22 cellular contexts compared by ENCODE assay signal in the genomic region with DNA sequence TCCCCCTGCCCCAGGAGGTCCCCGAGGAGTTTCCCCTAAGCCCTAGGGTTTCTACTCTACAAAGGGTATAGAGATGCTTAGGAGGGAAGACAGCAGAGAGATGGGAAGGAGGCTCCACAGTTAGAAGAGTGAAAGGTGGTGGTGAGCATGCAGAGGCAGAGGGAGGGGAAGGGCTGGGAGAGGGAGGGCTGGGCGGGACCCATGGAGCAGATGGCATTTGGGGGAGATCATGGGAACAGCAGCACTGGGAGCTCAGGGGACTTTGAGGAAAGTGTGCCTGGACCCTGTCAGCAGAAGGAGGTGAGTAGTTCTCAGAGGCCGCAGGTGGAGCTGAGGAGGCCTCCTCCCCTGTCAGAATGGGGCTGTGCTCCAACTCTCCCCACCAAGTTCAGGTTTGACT. TPM values are rescaled to one million over a fixed set of nuclear protein-coding genes. Genes with fewer than 3 reads are reported as not detected.
DNase-seq lines count a peak whose midpoint lies in the region; ATAC-seq and TF ChIP-seq lines count a peak whose summit lies in the region.
"Had no signal": no experiment of that assay in that cellular context is flagged by ENCODE, and none has a peak within 500 bp of the region (broad histone marks: within the 10 kb centered on the region; RNA-seq: fewer than 3 reads in every experiment).

No MANE protein-coding gene starts in this region.

- no peaks in the 10 kb centered on the region for H3K36me3 ChIP-seq in right atrium auricular region
- H3K36me3 ChIP-seq in WERI-Rb-1: peaks cover 3% of the 10 kb centered on the region; the same call in 1 of the 2 replicates
- H3K36me3 ChIP-seq in iPS-15b (ENCODE audit: control insufficient read depth, insufficient read depth, low read length): no peaks in the 10 kb centered on the region
- H3K36me3 ChIP-seq: BE2C, SJCRH30 had no signal

- ATAC-seq in Right ventricle myocardium superior (ENCODE audit: poor library complexity) (no peak), GM19452 (IDR thresholded peaks at IDR 0.05; ENCODE audit: unreplicated experiment) (no peak)

- peaks cover 0 to 11% of the 10 kb centered on the region in 2 donors for H3K4me1 ChIP-seq in right atrium auricular region
- H3K4me1 ChIP-seq in iPS-15b (ENCODE audit: control insufficient read depth, insufficient read depth, low read length): no peaks in the 10 kb centered on the region
- H3K4me1 ChIP-seq: BE2C, SJCRH30 had no signal

- H3K4me3 ChIP-seq in right atrium auricular region: no peak overlapping the region
- peak overlapping the region; percentile 55 for H3K4me3 ChIP-seq in WERI-Rb-1 (ENCODE audit: low read depth, low read length)
- H3K4me3 ChIP-seq in iPS-15b (ENCODE audit: low read depth, low read length): peak overlapping the region; percentile 45
- H3K4me3 ChIP-seq: SJCRH30 had no signal

- intact Hi-C loops in Right ventricle myocardium superior (cut with DNase I): no loop called here

- H3K27me3 ChIP-seq in right atrium auricular region (peaks cover 16 to 18% of the 10 kb centered on the region in 2 donors), WERI-Rb-1 (ENCODE audit: insufficient read depth, low read depth, severe bottlenecking) (no peaks in the 10 kb centered on the region), iPS-15b (ENCODE audit: control insufficient read depth, insufficient read depth, low read length) (peaks cover 65% of the 10 kb centered on the region)

- DNase-seq in Right ventricle myocardium superior (peak; percentile 7), right atrium auricular region (ENCODE audit: low spot score) (no peak), WERI-Rb-1 (peak; percentile 59), LoVo (ENCODE audit: low spot score) (no peak), DMS153 treated with DMSO at 0.1 percent for 48 hours (lab: John Stamatoyannopoulos, UW; ENCODE audit: unreplicated experiment) (no peak)
- DNase-seq: BE2C; CD4-positive, CD25-positive, alpha-beta regulatory T cell; DMS 273 treated with DMSO at 0.1 percent for 48 hours; GDM1; Kasumi-1; MM.1S; NCI-H1092; NCI-H1436 treated with DMSO at 0.1 percent for 48 hours; NCI-H2029 treated with DMSO at 0.1 percent for 48 hours; SJCRH30 had no signal

- no peak overlapping the region for H3K9ac ChIP-seq in iPS-15b (ENCODE audit: low read depth, low read length)

- no peak overlapping the region for H3K27ac ChIP-seq in right atrium auricular region
- H3K27ac ChIP-seq in WERI-Rb-1: peak overlapping the region; percentile 75
- H3K27ac ChIP-seq: SJCRH30 had no signal

- TF ChIP-seq CTCF in right atrium auricular region (IDR thresholded peaks at IDR 0.05): no peak
- no peak for TF ChIP-seq CTCF in WERI-Rb-1 (IDR thresholded peaks at IDR 0.05; ENCODE audit: low read depth, low read length)

- H3K9me3 ChIP-seq in right atrium auricular region (no peaks in the 10 kb centered on the region), WERI-Rb-1 (ENCODE audit: severe bottlenecking) (no peaks in the 10 kb centered on the region), iPS-15b (ENCODE audit: control insufficient read depth, insufficient read depth, low read length) (no peaks in the 10 kb centered on the region)
- H3K9me3 ChIP-seq: BE2C, SJCRH30 had no signal

RNA-seq across cellular contexts. Expression of gene OTOP3, which starts 0.7 kb away (rescaled TPM):
- total RNA-seq in Right ventricle myocardium superior (not detected), right atrium auricular region (not detected)
- total RNA-seq: A172; CD4-positive, CD25-positive, alpha-beta regulatory T cell; Daoy; H4; HT-29; NCI-H460; SJCRH30 had no signal

RNA-seq across cellular contexts. Expression of gene OTOP2, which starts 11.0 kb away (rescaled TPM):
- not detected for total RNA-seq in Right ventricle myocardium superior
- total RNA-seq in right atrium auricular region: not detected
- total RNA-seq: A172; CD4-positive, CD25-positive, alpha-beta regulatory T cell; Daoy; H4; HT-29; NCI-H460; SJCRH30 had no signal

RNA-seq across cellular contexts. Expression of gene USH1G, which starts 12.0 kb away (rescaled TPM):
- not detected for total RNA-seq in Right ventricle myocardium superior
- under 1 TPM; 0.20 to 0.22 TPM for total RNA-seq in right atrium auricular region
- total RNA-seq: CD4-positive, CD25-positive, alpha-beta regulatory T cell; Daoy; HT-29; NCI-H460 had no signal

RNA-seq across cellular contexts. Expression of gene HID1, which starts 37.5 kb away (rescaled TPM):
- 9.0 TPM for total RNA-seq in Right ventricle myocardium superior
- 10 to 100 TPM; 10.6 to 11.7 TPM for total RNA-seq in right atrium auricular region

RNA-seq across cellular contexts. Expression of gene FADS6, which starts 41.6 kb away (rescaled TPM):
- total RNA-seq in Right ventricle myocardium superior (not detected), right atrium auricular region (not detected)
- total RNA-seq: A172; CD4-positive, CD25-positive, alpha-beta regulatory T cell; Daoy; H4; HT-29; NCI-H460; SJCRH30 had no signal

Comparison
In these comparisons a context has a peak if more than half of its experiments do, and no peak if none do; other contexts are left out.
1. DNase-seq: peak in Right ventricle myocardium superior (single experiment) and WERI-Rb-1 (single experiment); none in right atrium auricular region (single experiment), LoVo (single experiment) and DMS153 treated with DMSO at 0.1 percent for 48 hours (single experiment).
2. H3K4me3 ChIP-seq: peak in WERI-Rb-1 (single experiment) and iPS-15b (single experiment); none in right atrium auricular region (0 of 2).